Comparison of ENCODE assay signal across 12 cellular contexts in genomic region chrX:116317409-116317808, GRCh38.
DNase-seq lines count a peak whose midpoint lies in the region; ATAC-seq and TF ChIP-seq lines count a peak whose summit lies in the region.
"Had no signal": no experiment of that assay in that cellular context is flagged by ENCODE, and none has a peak within 500 bp of the region (broad histone marks: within the 10 kb centered on the region; RNA-seq: fewer than 3 reads in every experiment).

No MANE protein-coding gene starts in this region.

- H3K27ac Mint-ChIP-seq in T-cell (no peak overlapping the region), progenitor cell of endocrine pancreas (no peak overlapping the region)
- H3K27ac Mint-ChIP-seq: HFFc6; stimulated activated effector memory CD8-positive, alpha-beta T cell treated with anti-CD3 and anti-CD28 coated beads, Interleukin-12 subunit alpha, Interleukin-12 subunit beta, amount 100 ng/mL, for 72 hours had no signal

- H3K4me3 Mint-ChIP-seq in T-cell (no peak overlapping the region), progenitor cell of endocrine pancreas (ENCODE audit: low read depth) (no peak overlapping the region)
- H3K4me3 Mint-ChIP-seq: HFFc6; stimulated activated effector memory CD8-positive, alpha-beta T cell treated with anti-CD3 and anti-CD28 coated beads, Interleukin-12 subunit alpha, Interleukin-12 subunit beta, amount 100 ng/mL, for 72 hours had no signal

- H3K27me3 ChIP-seq in foreskin keratinocyte, result no peaks in the 10 kb centered on the region
- H3K27me3 ChIP-seq: spleen had no signal

- no peak for TF ChIP-seq CTCF in HFF-Myc (IDR thresholded peaks at IDR 0.05; ENCODE audit: low read depth, low read length, missing control alignments)
- TF ChIP-seq CTCF in foreskin keratinocyte (conservative IDR thresholded peaks at IDR 0.05), result no peak
- no peak for TF ChIP-seq CTCF in progenitor cell of endocrine pancreas (IDR thresholded peaks at IDR 0.05; ENCODE audit: unreplicated experiment)

- H3K9me3 Mint-ChIP-seq in T-cell (peaks cover 0 to 3% (median 3%) of the 10 kb centered on the region in 3 donors), progenitor cell of endocrine pancreas (ENCODE audit: low read depth) (no peaks in the 10 kb centered on the region)
- H3K9me3 Mint-ChIP-seq: HFFc6 had no signal

- no peak overlapping the region for H3K4me3 ChIP-seq in HFF-Myc (replicated peaks; ENCODE audit: low read depth, low read length)
- H3K4me3 ChIP-seq: spleen had no signal

- CTCF ChIA-PET in T-cell (lab: Charles Lee), result no interaction called here

- H3K4me1 Mint-ChIP-seq in T-cell, result no peaks in the 10 kb centered on the region
- no peaks in the 10 kb centered on the region for H3K4me1 Mint-ChIP-seq in progenitor cell of endocrine pancreas (ENCODE audit: low read depth)
- H3K4me1 Mint-ChIP-seq: stimulated activated effector memory CD8-positive, alpha-beta T cell treated with anti-CD3 and anti-CD28 coated beads, Interleukin-12 subunit alpha, Interleukin-12 subunit beta, amount 100 ng/mL, for 72 hours had no signal

- POLR2A ChIA-PET in T-cell (lab: Charles Lee), result no interaction called here

- H3K27me3 Mint-ChIP-seq in T-cell (peaks cover 0 to 4% of the 10 kb centered on the region in 2 donors), progenitor cell of endocrine pancreas (no peaks in the 10 kb centered on the region)

- in situ Hi-C loops in KBM-7 (cut with MboI; ENCODE audit: low pct_unique_long_range_greater_than_20kb, low sequenced_read_pairs), result no loop called here

- DNase-seq in HFF-Myc (ENCODE audit: extremely low read depth, low read depth), result peak; percentile 0
- DNase-seq in foreskin keratinocyte, result peak; percentile 4 to 24
- DNase-seq in non-pigmented ciliary epithelial cell (ENCODE audit: low read depth), result peak; percentile 35
- DNase-seq in T-cell, result no peak
- DNase-seq in SKM-1 (lab: John Stamatoyannopoulos, UW; ENCODE audit: unreplicated experiment), result no peak
- no peak for DNase-seq in progenitor cell of endocrine pancreas (ENCODE audit: low spot score, unreplicated experiment)
- DNase-seq in KBM-7, result no peak
- DNase-seq: HFFc6, NCI-H2227 treated with DMSO at 0.1 percent for 48 hours, spleen had no signal

- H3K27ac ChIP-seq in foreskin keratinocyte, result no peak overlapping the region
- H3K27ac ChIP-seq: spleen had no signal

- no peaks in the 10 kb centered on the region for H3K4me1 ChIP-seq in foreskin keratinocyte
- H3K4me1 ChIP-seq: spleen had no signal

- H3K36me3 Mint-ChIP-seq in T-cell, result no peaks in the 10 kb centered on the region
- no peaks in the 10 kb centered on the region for H3K36me3 Mint-ChIP-seq in progenitor cell of endocrine pancreas (ENCODE audit: insufficient read depth)
- H3K36me3 Mint-ChIP-seq: stimulated activated effector memory CD8-positive, alpha-beta T cell treated with anti-CD3 and anti-CD28 coated beads, Interleukin-12 subunit alpha, Interleukin-12 subunit beta, amount 100 ng/mL, for 72 hours had no signal

- ATAC-seq in SK-N-SH treated with all-trans-retinoic acid at 6 μM for 48 hours, result peak; percentile 60
- no peak for ATAC-seq in foreskin keratinocyte
- ATAC-seq in T-cell (replicated peaks in 1 of 4), result no peak
- ATAC-seq: stimulated activated effector memory CD8-positive, alpha-beta T cell treated with anti-CD3 and anti-CD28 coated beads, Interleukin-12 subunit alpha, Interleukin-12 subunit beta, amount 100 ng/mL, for 72 hours had no signal

TF ChIP-seq in SK-N-SH treated with all-trans-retinoic acid at 6 μM for 48 hours, 23 proteins besides CTCF, POLR2A, EP300 and RAD21 (continues in another document):
- TF ChIP-seq OSR1 (CRISPR knock-in tag; IDR thresholded peaks at IDR 0.05), result no peak
- TF ChIP-seq ZFP30 (CRISPR knock-in tag; IDR thresholded peaks at IDR 0.05), result no peak
- no peak for TF ChIP-seq SNAI2 (CRISPR knock-in tag; IDR thresholded peaks at IDR 0.05)
- no peak for TF ChIP-seq PPARA (CRISPR knock-in tag; IDR thresholded peaks at IDR 0.05; ENCODE audit: borderline replicate concordance)
- no peak for TF ChIP-seq POU6F1 (CRISPR knock-in tag; IDR thresholded peaks at IDR 0.05; ENCODE audit: borderline replicate concordance, low read depth)
- no peak for TF ChIP-seq ZNF565 (CRISPR knock-in tag; conservative IDR thresholded peaks at IDR 0.05; ENCODE audit: low read depth)
- TF ChIP-seq TSHZ2 (CRISPR knock-in tag; IDR thresholded peaks at IDR 0.05), result no peak
- TF ChIP-seq TOX (CRISPR knock-in tag; IDR thresholded peaks at IDR 0.05; ENCODE audit: borderline replicate concordance), result no peak
- TF ChIP-seq GLIS3 (CRISPR knock-in tag; IDR thresholded peaks at IDR 0.05), result no peak
- no peak for TF ChIP-seq ISL1 (CRISPR knock-in tag; IDR thresholded peaks at IDR 0.05)
- TF ChIP-seq ARNTL (CRISPR knock-in tag; IDR thresholded peaks at IDR 0.05; ENCODE audit: borderline replicate concordance, low read depth), result no peak
- TF ChIP-seq CREB5 (CRISPR knock-in tag; IDR thresholded peaks at IDR 0.05; ENCODE audit: low read depth), result no peak
- no peak for TF ChIP-seq RARB (CRISPR knock-in tag; IDR thresholded peaks at IDR 0.05)
- no peak for TF ChIP-seq ZNF70 (CRISPR knock-in tag; IDR thresholded peaks at IDR 0.05)
- no peak for TF ChIP-seq ZC3H10 (CRISPR knock-in tag; IDR thresholded peaks at IDR 0.05)
- TF ChIP-seq PATZ1 (CRISPR knock-in tag; IDR thresholded peaks at IDR 0.05; ENCODE audit: borderline replicate concordance), result no peak

Comparison
In these comparisons a context has a peak if more than half of its experiments do, and no peak if none do; other contexts are left out.
1. DNase-seq: peak in HFF-Myc (single experiment), foreskin keratinocyte (2 of 2) and non-pigmented ciliary epithelial cell (single experiment); none in T-cell (0 of 34), SKM-1 (single experiment), progenitor cell of endocrine pancreas (single experiment) and KBM-7 (single experiment).